Comparison of ENCODE assay signal across 8 cellular contexts in the genomic region with DNA sequence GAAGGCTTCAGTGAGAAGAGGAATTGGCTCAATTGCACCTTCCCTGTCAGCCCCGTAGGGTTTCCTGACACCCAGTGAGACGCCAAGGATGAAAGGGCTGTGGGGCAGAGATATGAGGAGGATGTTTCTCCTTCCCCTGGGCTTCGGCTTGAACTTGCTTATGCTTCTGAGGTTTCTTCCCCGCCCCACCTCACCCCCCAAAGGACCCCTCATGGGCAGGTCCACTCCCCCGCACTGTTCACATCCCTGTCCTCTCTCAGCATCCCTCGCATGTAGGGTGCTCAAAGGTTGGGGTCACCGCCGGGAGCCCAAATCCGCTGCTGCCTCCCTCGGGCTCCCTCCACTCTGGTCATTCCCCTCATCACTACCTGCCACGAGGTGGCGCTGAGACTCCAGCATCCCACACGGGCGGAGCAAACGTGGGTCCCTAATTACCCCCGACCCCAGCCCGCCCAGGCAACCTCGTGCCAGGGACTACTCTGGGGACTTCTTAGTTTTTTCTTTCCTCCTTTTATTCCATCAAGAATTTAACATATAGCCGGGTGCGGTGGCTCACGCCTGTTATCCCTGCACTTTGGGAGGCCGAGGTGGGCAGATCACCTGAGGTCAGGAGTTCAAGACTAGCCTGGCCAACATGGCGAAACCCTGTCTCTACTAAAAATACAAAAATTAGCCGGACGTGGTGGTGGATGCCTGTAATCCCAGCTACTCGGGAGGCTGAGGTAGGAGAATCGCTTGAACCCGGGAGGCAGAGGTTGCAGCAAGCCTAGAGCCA. TPM values are rescaled to one million over a fixed set of nuclear protein-coding genes. Genes with fewer than 3 reads are reported as not detected.
DNase-seq lines count a peak whose midpoint lies in the region; ATAC-seq and TF ChIP-seq lines count a peak whose summit lies in the region.

No MANE protein-coding gene starts in this region.

- no peaks in the 10 kb centered on the region for H3K36me3 Mint-ChIP-seq in T-helper 17 cell (ENCODE audit: low read depth)

- no peaks in the 10 kb centered on the region for H3K79me2 ChIP-seq in HCT116 (ENCODE audit: insufficient read depth, low read length)

- ATAC-seq in HCT116 (peak; percentile 92), T-helper 17 cell (peak; percentile 87), HG03097 (IDR thresholded peaks at IDR 0.05; ENCODE audit: low FRiP score, unreplicated experiment) (no peak)

- no peak overlapping the region for H3K4me3 ChIP-seq in HCT116 (replicated peaks in 1 of 2; ENCODE audit: low read depth in 1 of 2, low read length in 2 of 2)
- peak overlapping the region in 1 of 2 donors; percentile 24 for H3K4me3 ChIP-seq in ascending aorta

- H3K27ac Mint-ChIP-seq in T-helper 17 cell, result no peak overlapping the region

- RAD21 ChIA-PET in HCT116 (lab: Charles Lee; ENCODE audit: low non-redundant PET in 1 of 2, low total read pairs in 2 of 2, uncharacterized antibody in 2 of 2, unreplicated experiment in 2 of 2), result no interaction called here

- TF ChIP-seq POLR2A in HCT116 (IDR thresholded peaks at IDR 0.05; ENCODE audit: borderline replicate concordance, extremely low read depth, insufficient read depth, insufficient read length), result no peak

- peak overlapping the region; percentile 41 for H3K4me3 Mint-ChIP-seq in T-helper 17 cell

- POLR2A ChIA-PET in HCT116 (lab: Charles Lee), result no interaction called here

- peak overlapping the region; percentile 61 for H2AFZ ChIP-seq in HCT116 (ENCODE audit: low read depth, low read length, poor library complexity, severe bottlenecking)

- peaks cover 9% of the 10 kb centered on the region for H3K4me1 Mint-ChIP-seq in T-helper 17 cell

- H3K27ac ChIP-seq in HCT116 (ENCODE audit: low read depth, low read length) (no peak overlapping the region), ascending aorta (no peak overlapping the region)

- peak overlapping the region; percentile 60 for H3K4me2 ChIP-seq in HCT116 (ENCODE audit: low read length)

- TF ChIP-seq RAD21 in HCT116 (IDR thresholded peaks at IDR 0.05; ENCODE audit: low read depth), result peak; percentile 91

- peak; percentile 82 to 86 (median 84) for TF ChIP-seq CTCF in HCT116 (IDR thresholded peaks at IDR 0.05 in 2 of 3, conservative IDR thresholded peaks at IDR 0.05 in 1 of 3; ENCODE audit: borderline replicate concordance in 1 of 3, insufficient read depth in 1 of 3, low read depth in 2 of 3, low read length in 2 of 3)
- TF ChIP-seq CTCF in ascending aorta (IDR thresholded peaks at IDR 0.05), result peak; percentile 76 to 97 (median 82)

- H3K27me3 ChIP-seq in HCT116 (ENCODE audit: insufficient read depth, low read length) (no peaks in the 10 kb centered on the region), ascending aorta (no peaks in the 10 kb centered on the region)

- H3K36me3 ChIP-seq in HCT116 (ENCODE audit: control insufficient read depth in 1 of 2, insufficient read depth in 2 of 2, low read length in 2 of 2) (no peaks in the 10 kb centered on the region), ascending aorta (no peaks in the 10 kb centered on the region)

- peak; percentile 47 for DNase-seq in Ammon's horn (ENCODE audit: low spot score)
- DNase-seq in HCT116 (ENCODE audit: low read depth, low spot score), result peak; percentile 29
- DNase-seq in T-helper 17 cell, result peak; percentile 57 to 66 (median 63)
- peak in 1 of 2 donors; percentile 81 for DNase-seq in ascending aorta (ENCODE audit: low spot score in 2 of 2)
- DNase-seq in iPS-NIHi11 (ENCODE audit: low spot score), result peak; percentile 88
- DNase-seq in stimulated activated CD4-positive, alpha-beta T cell treated with anti-CD3 and anti-CD28 coated beads, Interleukin-1b, Interleukin-23, amount 100 ng/mL, for 4 hours (ENCODE audit: low read depth in 2 of 2), result peak; percentile 62 to 65
- DNase-seq in foreskin melanocyte, result no peak

- no peak overlapping the region for H3K9ac ChIP-seq in HCT116 (ENCODE audit: low read length)

- H3K9me3 ChIP-seq in HCT116 (ENCODE audit: control insufficient read depth in 1 of 2, insufficient read depth in 1 of 2, low read depth in 1 of 2, low read length in 2 of 2), result no peaks in the 10 kb centered on the region
- H3K9me3 ChIP-seq in T-helper 17 cell (ENCODE audit: control insufficient read depth, low read length, poor library complexity, severe bottlenecking), result no peaks in the 10 kb centered on the region
- H3K9me3 ChIP-seq in ascending aorta, result no peaks in the 10 kb centered on the region

- H3K9me2 ChIP-seq in HCT116 (ENCODE audit: insufficient read depth), result no peaks in the 10 kb centered on the region

- intact Hi-C loops in HCT116 (cut with micrococcal nuclease) (loop anchor here (1.0 kb wide), 1 partner anchor 56 kb away; no protein-coding TSS in a partner anchor), ascending aorta (cut with DNase I) (loop anchor here (1.0 kb wide), 1 partner anchor 56 kb away; no protein-coding TSS in a partner anchor)

- no peaks in the 10 kb centered on the region for H4K20me1 ChIP-seq in HCT116 (ENCODE audit: insufficient read depth)

- BruUV-seq in HCT116 (replicated peaks; lab: Mats Ljungman, UMichigan), result no TSS peak

- H3K4me1 ChIP-seq in HCT116 (ENCODE audit: control insufficient read depth in 1 of 2, insufficient read depth in 2 of 2, low read length in 2 of 2), result no peaks in the 10 kb centered on the region; a peak in 1 of 4 replicates
- peaks cover 4 to 7% of the 10 kb centered on the region in 2 donors for H3K4me1 ChIP-seq in ascending aorta

- peaks cover 6% of the 10 kb centered on the region for H3K27me3 Mint-ChIP-seq in T-helper 17 cell

- CTCF ChIA-PET in HCT116 (lab: Charles Lee), result no interaction called here

TF ChIP-seq in HCT116, 20 proteins besides CTCF, POLR2A, EP300 and RAD21 (continues in another document):
- TF ChIP-seq, protein P1, sequence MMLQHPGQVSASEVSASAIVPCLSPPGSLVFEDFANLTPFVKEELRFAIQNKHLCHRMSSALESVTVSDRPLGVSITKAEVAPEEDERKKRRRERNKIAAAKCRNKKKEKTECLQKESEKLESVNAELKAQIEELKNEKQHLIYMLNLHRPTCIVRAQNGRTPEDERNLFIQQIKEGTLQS (IDR thresholded peaks at IDR 0.05), result no peak
- no peak for TF ChIP-seq SRF (IDR thresholded peaks at IDR 0.05; ENCODE audit: low read depth)
- no peak for TF ChIP-seq CBX3 (IDR thresholded peaks at IDR 0.05; ENCODE audit: low read depth)
- TF ChIP-seq ELF1 (IDR thresholded peaks at IDR 0.05; ENCODE audit: borderline replicate concordance, low read depth), result no peak
- TF ChIP-seq, protein P2, sequence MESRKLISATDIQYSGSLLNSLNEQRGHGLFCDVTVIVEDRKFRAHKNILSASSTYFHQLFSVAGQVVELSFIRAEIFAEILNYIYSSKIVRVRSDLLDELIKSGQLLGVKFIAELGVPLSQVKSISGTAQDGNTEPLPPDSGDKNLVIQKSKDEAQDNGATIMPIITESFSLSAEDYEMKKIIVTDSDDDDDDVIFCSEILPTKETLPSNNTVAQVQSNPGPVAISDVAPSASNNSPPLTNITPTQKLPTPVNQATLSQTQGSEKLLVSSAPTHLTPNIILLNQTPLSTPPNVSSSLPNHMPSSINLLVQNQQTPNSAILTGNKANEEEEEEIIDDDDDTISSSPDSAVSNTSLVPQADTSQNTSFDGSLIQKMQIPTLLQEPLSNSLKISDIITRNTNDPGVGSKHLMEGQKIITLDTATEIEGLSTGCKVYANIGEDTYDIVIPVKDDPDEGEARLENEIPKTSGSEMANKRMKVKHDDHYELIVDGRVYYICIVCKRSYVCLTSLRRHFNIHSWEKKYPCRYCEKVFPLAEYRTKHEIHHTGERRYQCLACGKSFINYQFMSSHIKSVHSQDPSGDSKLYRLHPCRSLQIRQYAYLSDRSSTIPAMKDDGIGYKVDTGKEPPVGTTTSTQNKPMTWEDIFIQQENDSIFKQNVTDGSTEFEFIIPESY (IDR thresholded peaks at IDR 0.05; ENCODE audit: extremely low read depth, insufficient replicate concordance, low read length), result no peak
- no peak for TF ChIP-seq ZNF274 (IDR thresholded peaks at IDR 0.05; ENCODE audit: low read depth, low read length)
- TF ChIP-seq EGR1 (IDR thresholded peaks at IDR 0.05; ENCODE audit: low read depth), result no peak
- no peak for TF ChIP-seq TCF7L2 (IDR thresholded peaks at IDR 0.05; ENCODE audit: borderline replicate concordance, extremely low read depth, insufficient read depth, insufficient read length)
- TF ChIP-seq YY1 (IDR thresholded peaks at IDR 0.05; ENCODE audit: extremely low read depth, insufficient replicate concordance, low read depth, low read length), result no peak
- TF ChIP-seq, protein P3, sequence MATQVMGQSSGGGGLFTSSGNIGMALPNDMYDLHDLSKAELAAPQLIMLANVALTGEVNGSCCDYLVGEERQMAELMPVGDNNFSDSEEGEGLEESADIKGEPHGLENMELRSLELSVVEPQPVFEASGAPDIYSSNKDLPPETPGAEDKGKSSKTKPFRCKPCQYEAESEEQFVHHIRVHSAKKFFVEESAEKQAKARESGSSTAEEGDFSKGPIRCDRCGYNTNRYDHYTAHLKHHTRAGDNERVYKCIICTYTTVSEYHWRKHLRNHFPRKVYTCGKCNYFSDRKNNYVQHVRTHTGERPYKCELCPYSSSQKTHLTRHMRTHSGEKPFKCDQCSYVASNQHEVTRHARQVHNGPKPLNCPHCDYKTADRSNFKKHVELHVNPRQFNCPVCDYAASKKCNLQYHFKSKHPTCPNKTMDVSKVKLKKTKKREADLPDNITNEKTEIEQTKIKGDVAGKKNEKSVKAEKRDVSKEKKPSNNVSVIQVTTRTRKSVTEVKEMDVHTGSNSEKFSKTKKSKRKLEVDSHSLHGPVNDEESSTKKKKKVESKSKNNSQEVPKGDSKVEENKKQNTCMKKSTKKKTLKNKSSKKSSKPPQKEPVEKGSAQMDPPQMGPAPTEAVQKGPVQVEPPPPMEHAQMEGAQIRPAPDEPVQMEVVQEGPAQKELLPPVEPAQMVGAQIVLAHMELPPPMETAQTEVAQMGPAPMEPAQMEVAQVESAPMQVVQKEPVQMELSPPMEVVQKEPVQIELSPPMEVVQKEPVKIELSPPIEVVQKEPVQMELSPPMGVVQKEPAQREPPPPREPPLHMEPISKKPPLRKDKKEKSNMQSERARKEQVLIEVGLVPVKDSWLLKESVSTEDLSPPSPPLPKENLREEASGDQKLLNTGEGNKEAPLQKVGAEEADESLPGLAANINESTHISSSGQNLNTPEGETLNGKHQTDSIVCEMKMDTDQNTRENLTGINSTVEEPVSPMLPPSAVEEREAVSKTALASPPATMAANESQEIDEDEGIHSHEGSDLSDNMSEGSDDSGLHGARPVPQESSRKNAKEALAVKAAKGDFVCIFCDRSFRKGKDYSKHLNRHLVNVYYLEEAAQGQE (IDR thresholded peaks at IDR 0.05; ENCODE audit: low read depth), result no peak
- TF ChIP-seq FOSL1 (IDR thresholded peaks at IDR 0.05; ENCODE audit: low read depth), result no peak
- TF ChIP-seq JUND (IDR thresholded peaks at IDR 0.05), result no peak
- no peak for TF ChIP-seq CEBPB (IDR thresholded peaks at IDR 0.05; ENCODE audit: low read depth)
- TF ChIP-seq SIN3A (IDR thresholded peaks at IDR 0.05; ENCODE audit: low read depth), result no peak

RNA-seq across cellular contexts. Expression of a gene that starts 3.3 kb away (rescaled TPM):
- total RNA-seq in HCT116 (2021; ENCODE audit: unreplicated experiment), result not detected
- polyA plus RNA-seq in HCT116 (2012), result not detected in 2 replicates
- total RNA-seq in T-helper 17 cell, result not detected
- total RNA-seq in ascending aorta, result 12.3 TPM

RNA-seq across cellular contexts. Expression of a gene that starts 5.9 kb away (rescaled TPM):
- not detected for total RNA-seq in HCT116 (2021; ENCODE audit: unreplicated experiment)
- polyA plus RNA-seq in HCT116 (2012), result not detected in 2 replicates
- not detected for total RNA-seq in T-helper 17 cell
- not detected for total RNA-seq in ascending aorta

Comparison
In these comparisons a context has a peak if more than half of its experiments do, and no peak if none do; other contexts are left out.
1. RNA of a gene that starts 3.3 kb away (total RNA-seq): 12.3 TPM in ascending aorta (single experiment); not detected in HCT116 (single experiment) and not detected in T-helper 17 cell; every median in the first group is over 10 times any median in the second.